In genomic region chr2:20150110-20150706, GRCh38 we compare ENCODE assay signal across 1 cellular context.
TF ChIP-seq lines count a peak whose summit lies in the region.

No MANE protein-coding gene starts in this region.

TF ChIP-seq in GM23338, 12 proteins besides CTCF, POLR2A, EP300 and RAD21 (continued from another document):
- TF ChIP-seq REST (IDR thresholded peaks at IDR 0.05; ENCODE audit: unreplicated experiment) (no peak), JUNB (IDR thresholded peaks at IDR 0.05; ENCODE audit: unreplicated experiment) (no peak), ZNF331 (CRISPR knock-in tag; IDR thresholded peaks at IDR 0.05; ENCODE audit: low read depth) (no peak), NANOG (IDR thresholded peaks at IDR 0.05; ENCODE audit: borderline replicate concordance) (no peak), STAT1 (IDR thresholded peaks at IDR 0.05; ENCODE audit: unreplicated experiment) (no peak), POLR2AphosphoS5 (IDR thresholded peaks at IDR 0.05; ENCODE audit: low read depth) (no peak), ZNF114 (CRISPR knock-in tag; IDR thresholded peaks at IDR 0.05) (no peak), EZH2phosphoT487 (IDR thresholded peaks at IDR 0.05; ENCODE audit: unreplicated experiment) (no peak)
